In the genomic region with DNA sequence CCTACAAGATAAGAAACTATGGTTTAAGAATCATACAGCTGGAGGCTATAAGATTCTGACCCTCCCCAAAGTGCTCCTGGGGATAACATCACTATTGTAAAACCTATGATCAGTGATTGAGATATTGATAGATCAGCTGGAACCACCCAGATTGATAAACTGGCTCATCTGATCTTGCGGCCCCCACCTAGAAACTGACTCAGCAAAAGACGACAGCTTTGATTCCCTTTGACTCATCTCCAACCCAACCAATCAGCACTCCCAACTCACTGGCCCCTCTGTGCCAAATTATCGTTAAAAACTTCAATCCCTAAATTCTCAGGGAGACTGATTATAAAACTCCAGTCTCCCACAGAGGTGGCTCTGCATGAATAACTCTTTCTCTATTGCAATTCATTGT, we compare ENCODE assay signal across 10 cellular contexts.
"Had no signal": no experiment of that assay in that cellular context is flagged by ENCODE, and none has a peak within 500 bp of the region (broad histone marks: within the 10 kb centered on the region; RNA-seq: fewer than 3 reads in every experiment).

No MANE protein-coding gene starts in this region.

- H3K27ac ChIP-seq: GM23248, KMS-11 had no signal

- FAIRE-seq: HTR-8/SVneo had no signal

- H3K9ac ChIP-seq: GM23248, KMS-11 had no signal

- H3K4me2 ChIP-seq: KMS-11 had no signal

- ATAC-seq: HCT116 had no signal

- H2AFZ ChIP-seq: GM23248 had no signal

- H3K4me3 ChIP-seq: GM23248, HAP-1 had no signal

- H3K9me3 ChIP-seq: HAP-1 had no signal

- H3K36me3 ChIP-seq: HAP-1 had no signal

- H3K4me1 ChIP-seq: HAP-1 had no signal

- DNase-seq: GM23248, GOT3, H7, HFFc6, Kasumi-1, KBM-7 had no signal
